ENCODE assay signal across 8 cellular contexts in genomic region chr11:60775420-60775961, GRCh38. TPM values are rescaled to one million over a fixed set of nuclear protein-coding genes. Genes with fewer than 3 reads are reported as not detected.
DNase-seq lines count a peak whose midpoint lies in the region; ATAC-seq and TF ChIP-seq lines count a peak whose summit lies in the region.

No MANE protein-coding gene starts in this region.

- H3K4me3 Mint-ChIP-seq in CD4-positive, alpha-beta T cell = no peak overlapping the region
- H3K4me3 Mint-ChIP-seq in mesothelial cell of epicardium = no peak overlapping the region

- H3K27me3 ChIP-seq in CD4-positive, alpha-beta T cell (ENCODE audit: control insufficient read depth, insufficient read depth, low read length) = no peaks in the 10 kb centered on the region

- ATAC-seq in CD4-positive, alpha-beta T cell (ENCODE audit: poor library complexity) = peak; percentile 99
- ATAC-seq in GM19395 (IDR thresholded peaks at IDR 0.05; ENCODE audit: unreplicated experiment) (peak; percentile 87), HG03565 (IDR thresholded peaks at IDR 0.05; ENCODE audit: unreplicated experiment) (peak; percentile 66)

- H3K27me3 Mint-ChIP-seq in CD4-positive, alpha-beta T cell = no peaks in the 10 kb centered on the region
- peaks cover 4% of the 10 kb centered on the region for H3K27me3 Mint-ChIP-seq in mesothelial cell of epicardium (ENCODE audit: low read depth)

- H3K9me3 ChIP-seq in CD4-positive, alpha-beta T cell (ENCODE audit: control insufficient read depth, low read length) = no peaks in the 10 kb centered on the region

- peaks cover 6% of the 10 kb centered on the region for H3K4me1 Mint-ChIP-seq in CD4-positive, alpha-beta T cell (ENCODE audit: low read depth)
- H3K4me1 Mint-ChIP-seq in mesothelial cell of epicardium = peaks cover 25% of the 10 kb centered on the region

- H3K27ac ChIP-seq in CD4-positive, alpha-beta T cell (ENCODE audit: low read depth, low read length) = no peak overlapping the region

- H3K27ac Mint-ChIP-seq in CD4-positive, alpha-beta T cell = no peak overlapping the region
- peak overlapping the region; percentile 30 for H3K27ac Mint-ChIP-seq in mesothelial cell of epicardium

- peak; percentile 70 to 82 (median 79) for DNase-seq in CD4-positive, alpha-beta T cell
- DNase-seq in NCI-H748 (lab: John Stamatoyannopoulos, UW; ENCODE audit: unreplicated experiment) (peak; percentile 93), mesothelial cell of epicardium (ENCODE audit: low spot score in 2 of 2, unreplicated experiment in 2 of 2) (peak; percentile 62 to 91)
- DNase-seq in activated CD4-positive, alpha-beta T cell treated with anti-CD3 and anti-CD28 coated beads, Interleukin-2, amount 50 U/mL, for 48 hours = peak; percentile 86 to 90
- DNase-seq in effector CD8-positive, alpha-beta T cell (lab: John Stamatoyannopoulos, UW) = peak; percentile 70
- peak; percentile 42 to 81 for DNase-seq in stimulated activated CD8-positive, alpha-beta memory T cell treated with anti-CD3 and anti-CD28 coated beads, Interleukin-2, amount 100 ng/mL, for 48 hours (ENCODE audit: low read depth in 2 of 2)

- no peaks in the 10 kb centered on the region for H3K36me3 Mint-ChIP-seq in CD4-positive, alpha-beta T cell (ENCODE audit: low read depth)
- no peaks in the 10 kb centered on the region for H3K36me3 Mint-ChIP-seq in mesothelial cell of epicardium

- POLR2A ChIA-PET in CD4-positive, alpha-beta T cell (lab: Charles Lee) = interaction anchor here (0.6 kb wide), 1 partner anchor 137 kb away, joined by 3 read pairs; no protein-coding TSS in a partner anchor

- intact Hi-C loops in CD4-positive, alpha-beta T cell (cut with DNase I, micrococcal nuclease) = loop anchor here (1.0 to 5.0 kb wide), 4 partner anchors 111 to 412 kb away; no protein-coding TSS in a partner anchor

- TF ChIP-seq CTCF in CD4-positive, alpha-beta T cell (IDR thresholded peaks at IDR 0.05) = peak; percentile 79
- TF ChIP-seq CTCF in mesothelial cell of epicardium (IDR thresholded peaks at IDR 0.05; ENCODE audit: unreplicated experiment) = peak; percentile 92

- no peaks in the 10 kb centered on the region for H3K9me3 Mint-ChIP-seq in CD4-positive, alpha-beta T cell
- no peaks in the 10 kb centered on the region for H3K9me3 Mint-ChIP-seq in mesothelial cell of epicardium

- CTCF ChIA-PET in CD4-positive, alpha-beta T cell (lab: Charles Lee) = interaction anchor here (0.7 to 1.4 kb wide), 10 partner anchors 9 to 741 kb away, joined by 3 to 7 read pairs (median 4); partner anchors contain the start of gene MS4A10

RNA-seq across cellular contexts. Expression of gene MS4A10, which starts 9.6 kb away (rescaled TPM):
- total RNA-seq in CD4-positive, alpha-beta T cell = not detected
- total RNA-seq in mesothelial cell of epicardium = not detected in 3 replicates

RNA-seq across cellular contexts. Expression of gene MS4A15, which starts 18.8 kb away (rescaled TPM):
- total RNA-seq in CD4-positive, alpha-beta T cell = not detected
- total RNA-seq in mesothelial cell of epicardium = 0.13 to 0.42 TPM (median 0.18 TPM) in 3 replicates

RNA-seq across cellular contexts. Expression of gene MS4A18, which starts 51.0 kb away (rescaled TPM):
- total RNA-seq in CD4-positive, alpha-beta T cell = not detected
- total RNA-seq in mesothelial cell of epicardium = not detected in 3 replicates
